7 cellular contexts compared by ENCODE assay signal in genomic region chr15:40130118-40130517, GRCh38.
"Had no signal": no experiment of that assay in that cellular context is flagged by ENCODE, and none has a peak within 500 bp of the region (broad histone marks: within the 10 kb centered on the region; RNA-seq: fewer than 3 reads in every experiment).

No MANE protein-coding gene starts in this region.

- H3K27ac ChIP-seq: HL-60 had no signal

- H2AFZ ChIP-seq: GM23338 had no signal

- H3K9me3 ChIP-seq: HAP-1 had no signal

- DNase-seq: H7, HFFc6 had no signal

- H3K4me1 ChIP-seq: HAP-1 had no signal

- FAIRE-seq: HepG2 had no signal

- ATAC-seq: GM23338, HCT116, HepG2 had no signal

- H3K4me3 ChIP-seq: GM23338, HAP-1 had no signal

- H3K36me3 ChIP-seq: HAP-1 had no signal

- H3K4me2 ChIP-seq: GM23338 had no signal
